In genomic region chr4:38007645-38008044, GRCh38 we compare ENCODE assay signal across 21 cellular contexts. TPM values are rescaled to one million over a fixed set of nuclear protein-coding genes. Genes with fewer than 3 reads are reported as not detected.
DNase-seq lines count a peak whose midpoint lies in the region; TF ChIP-seq lines count a peak whose summit lies in the region.
"Had no signal": no experiment of that assay in that cellular context is flagged by ENCODE, and none has a peak within 500 bp of the region (broad histone marks: within the 10 kb centered on the region; RNA-seq: fewer than 3 reads in every experiment).

No MANE protein-coding gene starts in this region.

- peaks cover 47% of the 10 kb centered on the region for H3K36me3 ChIP-seq in DOHH2 (ENCODE audit: control insufficient read depth, low read length)
- peaks cover 72% of the 10 kb centered on the region for H3K36me3 ChIP-seq in OCI-LY7 (ENCODE audit: insufficient read depth, low read length)
- H3K36me3 ChIP-seq in mesendoderm (ENCODE audit: control insufficient read depth, insufficient read depth, low read length): no peaks in the 10 kb centered on the region
- H3K36me3 ChIP-seq in rectal smooth muscle tissue (ENCODE audit: control insufficient read depth, insufficient read depth, low read length): no peaks in the 10 kb centered on the region
- H3K36me3 ChIP-seq in prostate gland: no peaks in the 10 kb centered on the region
- H3K36me3 ChIP-seq: MG63 had no signal

- H3K4me3 ChIP-seq in DOHH2 (ENCODE audit: low read length): no peak overlapping the region
- H3K4me3 ChIP-seq in OCI-LY7 (ENCODE audit: low read depth, low read length, poor library complexity, severe bottlenecking): no peak overlapping the region
- H3K4me3 ChIP-seq in mesendoderm (ENCODE audit: low read length): no peak overlapping the region
- no peak overlapping the region for H3K4me3 ChIP-seq in rectal smooth muscle tissue (ENCODE audit: low read length)
- H3K4me3 ChIP-seq in prostate gland: no peak overlapping the region
- H3K4me3 ChIP-seq: MG63 had no signal

- H3K9me2 ChIP-seq in DOHH2 (replicated peaks; ENCODE audit: control insufficient read depth, low read length): no peaks in the 10 kb centered on the region
- H3K9me2 ChIP-seq in OCI-LY7 (ENCODE audit: insufficient read depth, low read length): no peaks in the 10 kb centered on the region

- POLR2A ChIA-PET in OCI-LY7 (lab: Charles Lee): interaction anchor here (0.9 to 1.0 kb wide), 2 partner anchors 28 to 164 kb away, joined by 4 to 5 read pairs; no protein-coding TSS in a partner anchor

- H3K27ac ChIP-seq in DOHH2 (ENCODE audit: low read depth, low read length): no peak overlapping the region
- H3K27ac ChIP-seq in OCI-LY7 (ENCODE audit: low read depth, low read length, poor library complexity, severe bottlenecking): no peak overlapping the region
- H3K27ac ChIP-seq in mesendoderm (ENCODE audit: low read depth, low read length): no peak overlapping the region
- H3K27ac ChIP-seq in rectal smooth muscle tissue (ENCODE audit: low read depth, low read length): peak overlapping the region; percentile 16
- peak overlapping the region in 1 of 2 donors; percentile 16 for H3K27ac ChIP-seq in prostate gland

- peaks cover 63% of the 10 kb centered on the region for H3K4me1 ChIP-seq in DOHH2 (ENCODE audit: control insufficient read depth, low read length)
- H3K4me1 ChIP-seq in OCI-LY7 (ENCODE audit: insufficient read depth, low read length, poor library complexity, severe bottlenecking): peaks cover 82% of the 10 kb centered on the region
- peaks cover 25% of the 10 kb centered on the region for H3K4me1 ChIP-seq in mesendoderm (ENCODE audit: control insufficient read depth, low read depth, low read length)
- peaks cover 52% of the 10 kb centered on the region for H3K4me1 ChIP-seq in rectal smooth muscle tissue (ENCODE audit: control insufficient read depth, insufficient read depth, low read length)
- peaks cover 13% of the 10 kb centered on the region for H3K4me1 ChIP-seq in prostate gland (replicated peaks)

- no CpG with 5 or more reads among the region's 5 CpGs for WGBS in mesendoderm (ENCODE audit: extremely low coverage, insufficient coverage, low lambda C conversion rate)
- WGBS in prostate gland: 79% methylated on average over 5 of the region's 5 CpGs

- no peaks in the 10 kb centered on the region for H3K27me3 ChIP-seq in DOHH2 (ENCODE audit: control insufficient read depth, low read length)
- no peaks in the 10 kb centered on the region for H3K27me3 ChIP-seq in mesendoderm (ENCODE audit: insufficient read depth, low read length, poor library complexity)
- H3K27me3 ChIP-seq in rectal smooth muscle tissue (ENCODE audit: control insufficient read depth, insufficient read depth, low read length): no peaks in the 10 kb centered on the region
- no peaks in the 10 kb centered on the region for H3K27me3 ChIP-seq in prostate gland (replicated peaks; ENCODE audit: insufficient read depth)
- H3K27me3 ChIP-seq: MG63 had no signal

- no peak overlapping the region for H4K5ac ChIP-seq in mesendoderm (ENCODE audit: low read length)

- H3K18ac ChIP-seq in mesendoderm (ENCODE audit: low read length): no peak overlapping the region

- no peak overlapping the region for H3K23ac ChIP-seq in mesendoderm (ENCODE audit: low read length)

- H4K20me1 ChIP-seq in DOHH2 (ENCODE audit: control insufficient read depth, insufficient read depth, low read depth, low read length): peaks cover 40% of the 10 kb centered on the region
- H4K20me1 ChIP-seq in OCI-LY7 (ENCODE audit: insufficient read depth, low read length): peaks cover 60% of the 10 kb centered on the region

- H4K8ac ChIP-seq in mesendoderm (ENCODE audit: low read depth, low read length): no peak overlapping the region

- no peak overlapping the region for H2AFZ ChIP-seq in OCI-LY7 (ENCODE audit: low read length)

- intact Hi-C loops in OCI-LY7 (cut with micrococcal nuclease; ENCODE audit: unreplicated experiment) (no loop called here), prostate gland (cut with DNase I) (no loop called here)

- H3K79me2 ChIP-seq in DOHH2 (ENCODE audit: control insufficient read depth, low read length) (peaks cover 99% of the 10 kb centered on the region), OCI-LY7 (ENCODE audit: insufficient read depth, low read depth, low read length) (peaks cover 99% of the 10 kb centered on the region), mesendoderm (ENCODE audit: control insufficient read depth, insufficient read depth, low read length) (peaks cover 36% of the 10 kb centered on the region)

- DNase-seq in OCI-LY7 (ENCODE audit: low spot score) (no peak), mesendoderm (no peak), prostate gland (ENCODE audit: low spot score) (no peak), SKM-1 treated with dmso at 0.1 percent for 144 hours (lab: John Stamatoyannopoulos, UW; ENCODE audit: unreplicated experiment) (no peak)
- no peak for DNase-seq in stimulated activated CD4-positive, alpha-beta T cell treated with anti-CD3 and anti-CD28 coated beads, Interleukin-4, amount 100 ng/mL, for 24 hours
- DNase-seq: DMS53, EL, GF-D8, GOT3, MG63, NCI-H1048, NCI-H146, NCI-H2029, NCI-H345, NCI-H524, PC-3, SHP77 had no signal

- no peak overlapping the region for H2BK5ac ChIP-seq in mesendoderm (ENCODE audit: low read length)

- CTCF ChIA-PET in OCI-LY7 (lab: Charles Lee; ENCODE audit: unreplicated experiment): no interaction called here

- no peak overlapping the region for H2BK15ac ChIP-seq in mesendoderm (replicated peaks; ENCODE audit: low read depth)

- TF ChIP-seq CTCF in DOHH2 (IDR thresholded peaks at IDR 0.05; ENCODE audit: low read depth, low read length, poor library complexity, severe bottlenecking) (no peak), OCI-LY7 (conservative IDR thresholded peaks at IDR 0.05; ENCODE audit: low read length) (no peak), prostate gland (IDR thresholded peaks at IDR 0.05) (no peak)

- no peaks in the 10 kb centered on the region for H3F3A ChIP-seq in DOHH2 (ENCODE audit: control insufficient read depth, insufficient read depth)

- H3K4ac ChIP-seq in mesendoderm (ENCODE audit: low read depth, low read length): no peak overlapping the region

- H2AK5ac ChIP-seq in mesendoderm (ENCODE audit: low read length): no peak overlapping the region

- H3K56ac ChIP-seq in mesendoderm (ENCODE audit: low read length): peak overlapping the region; percentile 9

- H3K4me2 ChIP-seq in DOHH2 (ENCODE audit: low read length): peak overlapping the region; percentile 10; the same call in 1 of the 2 replicates
- peak overlapping the region; percentile 28 for H3K4me2 ChIP-seq in OCI-LY7 (ENCODE audit: low read length)
- no peak overlapping the region for H3K4me2 ChIP-seq in mesendoderm (ENCODE audit: low read length)

- no peak for TF ChIP-seq POLR2A in prostate gland (IDR thresholded peaks at IDR 0.05)

- H3K9ac ChIP-seq in mesendoderm (ENCODE audit: low read length) (no peak overlapping the region), rectal smooth muscle tissue (ENCODE audit: low read length) (no peak overlapping the region)

- H3K79me1 ChIP-seq in mesendoderm (ENCODE audit: low read length): peaks cover 21% of the 10 kb centered on the region

- H3K9me3 ChIP-seq in DOHH2 (ENCODE audit: control insufficient read depth, insufficient read depth, low read length) (no peaks in the 10 kb centered on the region), OCI-LY7 (ENCODE audit: low read length) (no peaks in the 10 kb centered on the region), prostate gland (no peaks in the 10 kb centered on the region)
- H3K9me3 ChIP-seq: MG63 had no signal

- no peak overlapping the region for H2BK120ac ChIP-seq in mesendoderm (ENCODE audit: low read depth, low read length)

- no TSS peak for BruUV-seq in OCI-LY7 (replicated peaks; lab: Mats Ljungman, UMichigan)

RNA-seq across cellular contexts. Expression of gene PTTG2, which starts 47.4 kb away (rescaled TPM):
- total RNA-seq in OCI-LY7 (2014; rRNA removed; shearing (Covaris generic)): 1.0 and 1.6 TPM in 2 replicates
- total RNA-seq in OCI-LY7 (2022) (1.7 and 2.0 TPM in 2 replicates), prostate gland (1 to 10 TPM in 1 of 2 donors, not detected in 1; 2.6 TPM)
- not detected for polyA plus RNA-seq in mesendoderm (2013, experiment 1 of 2)
- polyA plus RNA-seq in mesendoderm (2013, experiment 2 of 2): not detected
- total RNA-seq: LHCN-M2, PC-3, RPMI7951 had no signal
